In genomic region chr12:56189918-56190694, GRCh38 we compare ENCODE assay signal across 8 cellular contexts. TPM values are rescaled to one million over a fixed set of nuclear protein-coding genes. Genes with fewer than 3 reads are reported as not detected.
DNase-seq lines count a peak whose midpoint lies in the region; ATAC-seq and TF ChIP-seq lines count a peak whose summit lies in the region.

No MANE protein-coding gene starts in this region.

- no peak for TF ChIP-seq CTCF in fibroblast of pulmonary artery (IDR thresholded peaks at IDR 0.05; ENCODE audit: low read length, missing control alignments)

- no peaks in the 10 kb centered on the region for H3K27me3 Mint-ChIP-seq in activated T-helper 2 cell treated with anti-CD3 and anti-CD28 coated beads, Interferon-gamma antibody, Interleukin-2, Interleukin-4, amounts not matched to agents 10 μg/mL and 5 μg/mL and 100 μg/mL, durations not matched to agents 14 hours and 24 hours and 36 hours (ENCODE audit: low read depth)
- peaks cover 0 to 3% (median 0%) of the 10 kb centered on the region in 5 donors for H3K27me3 Mint-ChIP-seq in naive thymus-derived CD8-positive, alpha-beta T cell

- peaks cover 38% of the 10 kb centered on the region for H3K4me1 Mint-ChIP-seq in activated T-helper 2 cell treated with anti-CD3 and anti-CD28 coated beads, Interferon-gamma antibody, Interleukin-2, Interleukin-4, amounts not matched to agents 10 μg/mL and 5 μg/mL and 100 μg/mL, durations not matched to agents 14 hours and 24 hours and 36 hours (ENCODE audit: low read depth)
- peaks cover 39 to 51% (median 43%) of the 10 kb centered on the region in 4 donors for H3K4me1 Mint-ChIP-seq in naive thymus-derived CD8-positive, alpha-beta T cell
- H3K4me1 Mint-ChIP-seq in stimulated activated effector memory CD8-positive, alpha-beta T cell treated with anti-CD3 and anti-CD28 coated beads, Interleukin-12 subunit alpha, Interleukin-12 subunit beta, amount 100 ng/mL, for 72 hours: peaks cover 62% of the 10 kb centered on the region

- intact Hi-C loops in activated T-helper 2 cell treated with anti-CD3 and anti-CD28 coated beads, Interferon-gamma antibody, Interleukin-2, Interleukin-4, amounts not matched to agents 10 μg/mL and 5 μg/mL and 100 μg/mL, durations not matched to agents 14 hours and 24 hours and 36 hours (cut with micrococcal nuclease): loop anchor here (1.0 to 10.0 kb wide), 5 partner anchors 31 to 145 kb away; partner anchors contain the start of genes MYL6 and RPS26

- POLR2A ChIA-PET in naive thymus-derived CD8-positive, alpha-beta T cell (lab: Charles Lee): interaction anchor here (0.5 to 7.8 kb wide), 41 partner anchors 9 to 921 kb away, joined by 3 to 284 read pairs (median 5); partner anchors contain the start of genes ANKRD52, CNPY2, DNAJC14 and ESYT1

- peak overlapping the region; percentile 98 for H3K4me3 Mint-ChIP-seq in activated T-helper 2 cell treated with anti-CD3 and anti-CD28 coated beads, Interferon-gamma antibody, Interleukin-2, Interleukin-4, amounts not matched to agents 10 μg/mL and 5 μg/mL and 100 μg/mL, durations not matched to agents 14 hours and 24 hours and 36 hours (ENCODE audit: low read depth)
- peak overlapping the region; percentile 88 to 99 (median 96) for H3K4me3 Mint-ChIP-seq in naive thymus-derived CD8-positive, alpha-beta T cell
- peak overlapping the region; percentile 97 for H3K4me3 Mint-ChIP-seq in stimulated activated effector memory CD8-positive, alpha-beta T cell treated with anti-CD3 and anti-CD28 coated beads, Interleukin-12 subunit alpha, Interleukin-12 subunit beta, amount 100 ng/mL, for 72 hours

- peaks cover 33% of the 10 kb centered on the region for H3K36me3 Mint-ChIP-seq in activated T-helper 2 cell treated with anti-CD3 and anti-CD28 coated beads, Interferon-gamma antibody, Interleukin-2, Interleukin-4, amounts not matched to agents 10 μg/mL and 5 μg/mL and 100 μg/mL, durations not matched to agents 14 hours and 24 hours and 36 hours (ENCODE audit: low read depth)
- H3K36me3 Mint-ChIP-seq in naive thymus-derived CD8-positive, alpha-beta T cell: peaks cover 0 to 18% (median 4%) of the 10 kb centered on the region in 3 donors
- H3K36me3 Mint-ChIP-seq in stimulated activated effector memory CD8-positive, alpha-beta T cell treated with anti-CD3 and anti-CD28 coated beads, Interleukin-12 subunit alpha, Interleukin-12 subunit beta, amount 100 ng/mL, for 72 hours: peaks cover 51% of the 10 kb centered on the region

- DNase-seq in COLO829 (ENCODE audit: low spot score): peak; percentile 69
- DNase-seq in LHCN-M2 (ENCODE audit: low read depth): peak; percentile 86
- peak; percentile 70 for DNase-seq in RPMI7951 (ENCODE audit: low read depth)
- peak; percentile 75 for DNase-seq in activated T-helper 2 cell treated with anti-CD3 and anti-CD28 coated beads, Interferon-gamma antibody, Interleukin-2, Interleukin-4, amounts not matched to agents 10 μg/mL and 5 μg/mL and 100 μg/mL, durations not matched to agents 14 hours and 24 hours and 36 hours (ENCODE audit: low spot score)
- DNase-seq in fibroblast of pulmonary artery (ENCODE audit: low read depth): peak; percentile 84
- peak; percentile 54 to 82 (median 74) for DNase-seq in naive thymus-derived CD8-positive, alpha-beta T cell
- DNase-seq in stimulated activated effector memory CD8-positive, alpha-beta T cell treated with anti-CD3 and anti-CD28 coated beads, Interleukin-12 subunit alpha, Interleukin-12 subunit beta, amount 100 ng/mL, for 72 hours (ENCODE audit: low spot score in 2 of 2): peak; percentile 72 to 96

- H3K27ac Mint-ChIP-seq in activated T-helper 2 cell treated with anti-CD3 and anti-CD28 coated beads, Interferon-gamma antibody, Interleukin-2, Interleukin-4, amounts not matched to agents 10 μg/mL and 5 μg/mL and 100 μg/mL, durations not matched to agents 14 hours and 24 hours and 36 hours: peak overlapping the region; percentile 98
- H3K27ac Mint-ChIP-seq in naive thymus-derived CD8-positive, alpha-beta T cell: peak overlapping the region; percentile 97 to 100 (median 98)
- H3K27ac Mint-ChIP-seq in stimulated activated effector memory CD8-positive, alpha-beta T cell treated with anti-CD3 and anti-CD28 coated beads, Interleukin-12 subunit alpha, Interleukin-12 subunit beta, amount 100 ng/mL, for 72 hours: peak overlapping the region; percentile 100

- peak overlapping the region; percentile 76 for H3K4me3 ChIP-seq in fibroblast of pulmonary artery (replicated peaks; ENCODE audit: low read depth, low read length)

- no peaks in the 10 kb centered on the region for H3K9me3 Mint-ChIP-seq in activated T-helper 2 cell treated with anti-CD3 and anti-CD28 coated beads, Interferon-gamma antibody, Interleukin-2, Interleukin-4, amounts not matched to agents 10 μg/mL and 5 μg/mL and 100 μg/mL, durations not matched to agents 14 hours and 24 hours and 36 hours
- H3K9me3 Mint-ChIP-seq in naive thymus-derived CD8-positive, alpha-beta T cell: no peaks in the 10 kb centered on the region
- H3K9me3 Mint-ChIP-seq in stimulated activated effector memory CD8-positive, alpha-beta T cell treated with anti-CD3 and anti-CD28 coated beads, Interleukin-12 subunit alpha, Interleukin-12 subunit beta, amount 100 ng/mL, for 72 hours: no peaks in the 10 kb centered on the region

- peak; percentile 30 for ATAC-seq in GM21723 (IDR thresholded peaks at IDR 0.05; ENCODE audit: unreplicated experiment)
- ATAC-seq in naive thymus-derived CD8-positive, alpha-beta T cell: peak; percentile 41 to 45
- ATAC-seq in stimulated activated effector memory CD8-positive, alpha-beta T cell treated with anti-CD3 and anti-CD28 coated beads, Interleukin-12 subunit alpha, Interleukin-12 subunit beta, amount 100 ng/mL, for 72 hours: peak; percentile 63

RNA-seq across cellular contexts. Expression of gene SMARCC2, which starts 0.8 kb away (rescaled TPM):
- total RNA-seq in LHCN-M2 (2014; rRNA removed): 41.6 and 60.4 TPM in 2 replicates
- 40.9 TPM for polyA plus RNA-seq in LHCN-M2 (2012)
- total RNA-seq in RPMI7951 (2014; rRNA removed; shearing (Covaris generic)): 29.8 and 35.7 TPM in 2 replicates
- 131 and 136 TPM in 2 replicates for total RNA-seq in activated T-helper 2 cell treated with anti-CD3 and anti-CD28 coated beads, Interferon-gamma antibody, Interleukin-2, Interleukin-4, amounts not matched to agents 10 μg/mL and 5 μg/mL and 100 μg/mL, durations not matched to agents 14 hours and 24 hours and 36 hours
- total RNA-seq in naive thymus-derived CD8-positive, alpha-beta T cell: 100 to 1,000 TPM; 189 to 197 TPM
- polyA plus RNA-seq in naive thymus-derived CD8-positive, alpha-beta T cell: 10 to 100 TPM; 46.3 to 70.4 (median 54.1) TPM

RNA-seq across cellular contexts. Expression of gene RNF41, which starts 31.6 kb away (rescaled TPM):
- total RNA-seq in LHCN-M2 (2014; rRNA removed): 50.3 and 52.8 TPM in 2 replicates
- 34.0 TPM for polyA plus RNA-seq in LHCN-M2 (2012)
- 31.4 and 37.7 TPM in 2 replicates for total RNA-seq in RPMI7951 (2014; rRNA removed; shearing (Covaris generic))
- total RNA-seq in activated T-helper 2 cell treated with anti-CD3 and anti-CD28 coated beads, Interferon-gamma antibody, Interleukin-2, Interleukin-4, amounts not matched to agents 10 μg/mL and 5 μg/mL and 100 μg/mL, durations not matched to agents 14 hours and 24 hours and 36 hours: 38.5 TPM in 2 replicates
- total RNA-seq in naive thymus-derived CD8-positive, alpha-beta T cell: 10 to 100 TPM; 34.2 to 35.0 TPM
- 10 to 100 TPM; 35.7 to 45.1 (median 41.8) TPM for polyA plus RNA-seq in naive thymus-derived CD8-positive, alpha-beta T cell

RNA-seq across cellular contexts. Expression of gene MYL6, which starts 31.9 kb away (rescaled TPM):
- 1,787 and 1,859 TPM in 2 replicates for total RNA-seq in LHCN-M2 (2014; rRNA removed)
- polyA plus RNA-seq in LHCN-M2 (2012): 6,959 TPM
- 3,182 and 3,310 TPM in 2 replicates for total RNA-seq in RPMI7951 (2014; rRNA removed; shearing (Covaris generic))
- total RNA-seq in activated T-helper 2 cell treated with anti-CD3 and anti-CD28 coated beads, Interferon-gamma antibody, Interleukin-2, Interleukin-4, amounts not matched to agents 10 μg/mL and 5 μg/mL and 100 μg/mL, durations not matched to agents 14 hours and 24 hours and 36 hours: 1,051 and 1,067 TPM in 2 replicates
- total RNA-seq in naive thymus-derived CD8-positive, alpha-beta T cell: 100 to 1,000 TPM; 421 to 448 TPM
- polyA plus RNA-seq in naive thymus-derived CD8-positive, alpha-beta T cell: 1,000 to 10,000 TPM; 1,813 to 2,533 (median 2,044) TPM

RNA-seq across cellular contexts. Expression of gene NABP2, which starts 34.0 kb away (rescaled TPM):
- total RNA-seq in LHCN-M2 (2014; rRNA removed): 47.1 and 57.1 TPM in 2 replicates
- polyA plus RNA-seq in LHCN-M2 (2012): 53.7 TPM
- 68.1 and 72.1 TPM in 2 replicates for total RNA-seq in RPMI7951 (2014; rRNA removed; shearing (Covaris generic))
- 77.3 and 86.8 TPM in 2 replicates for total RNA-seq in activated T-helper 2 cell treated with anti-CD3 and anti-CD28 coated beads, Interferon-gamma antibody, Interleukin-2, Interleukin-4, amounts not matched to agents 10 μg/mL and 5 μg/mL and 100 μg/mL, durations not matched to agents 14 hours and 24 hours and 36 hours
- 10 to 100 TPM; 10.8 to 13.3 TPM for total RNA-seq in naive thymus-derived CD8-positive, alpha-beta T cell
- polyA plus RNA-seq in naive thymus-derived CD8-positive, alpha-beta T cell: 1 to 10 TPM; 3.5 to 3.9 (median 3.7) TPM

RNA-seq across cellular contexts. Expression of gene MYL6B, which starts 37.7 kb away (rescaled TPM):
- 130 and 136 TPM in 2 replicates for total RNA-seq in LHCN-M2 (2014; rRNA removed)
- 216 TPM for polyA plus RNA-seq in LHCN-M2 (2012)
- 62.7 and 64.5 TPM in 2 replicates for total RNA-seq in RPMI7951 (2014; rRNA removed; shearing (Covaris generic))
- 89.7 and 94.3 TPM in 2 replicates for total RNA-seq in activated T-helper 2 cell treated with anti-CD3 and anti-CD28 coated beads, Interferon-gamma antibody, Interleukin-2, Interleukin-4, amounts not matched to agents 10 μg/mL and 5 μg/mL and 100 μg/mL, durations not matched to agents 14 hours and 24 hours and 36 hours
- 1 to 10 TPM; 3.5 to 5.9 TPM for total RNA-seq in naive thymus-derived CD8-positive, alpha-beta T cell
- 1 to 10 TPM; 3.4 to 4.0 (median 3.8) TPM for polyA plus RNA-seq in naive thymus-derived CD8-positive, alpha-beta T cell

Comparison
In these comparisons a context has a peak if more than half of its experiments do, and no peak if none do; other contexts are left out.
1. Peak in every context shown above with its lines: DNase-seq, ATAC-seq and H3K4me3 ChIP-seq.